8 cellular contexts compared by ENCODE assay signal in genomic region chr17:57604771-57605733, GRCh38.
A peak's percentile ranks its signal among the peaks of the same experiment; 100 is the strongest.
DNase-seq lines count a peak whose midpoint lies in the region; ATAC-seq and TF ChIP-seq lines count a peak whose summit lies in the region.

No MANE protein-coding gene starts in this region.

- H3K9me2 ChIP-seq in MM.1S (replicated peaks; ENCODE audit: insufficient read depth, low read length) = no peaks in the 10 kb centered on the region

- TF ChIP-seq CTCF in MM.1S (IDR thresholded peaks at IDR 0.05; ENCODE audit: low read length) (peak; percentile 30), right lobe of liver (IDR thresholded peaks at IDR 0.05) (no peak)

- H3K36me3 Mint-ChIP-seq in central memory CD8-positive, alpha-beta T cell (ENCODE audit: insufficient read depth) = peaks cover 13% of the 10 kb centered on the region

- H3K27ac ChIP-seq in MM.1S (ENCODE audit: low read length) = peak overlapping the region; percentile 91
- peak overlapping the region in 2 of 3 donors; percentile 22 to 29 for H3K27ac ChIP-seq in right lobe of liver

- TF ChIP-seq POLR2A in right lobe of liver (IDR thresholded peaks at IDR 0.05) = no peak

- H3K9me3 ChIP-seq in MM.1S (replicated peaks; ENCODE audit: insufficient read depth, low read length) (no peaks in the 10 kb centered on the region), right lobe of liver (no peaks in the 10 kb centered on the region)

- WGBS in right lobe of liver (ENCODE audit: insufficient coverage, low coverage, low lambda C conversion rate, missing lambda C conversion rate) = 67% methylated on average over 12 of the region's 24 CpGs

- no peaks in the 10 kb centered on the region for H3K9me3 Mint-ChIP-seq in central memory CD8-positive, alpha-beta T cell

- intact Hi-C loops in right lobe of liver (cut with DNase I) = no loop called here

- H3K27ac Mint-ChIP-seq in central memory CD8-positive, alpha-beta T cell (ENCODE audit: low read depth) = peak overlapping the region; percentile 90

- peak; percentile 62 for ATAC-seq in GM21447 (IDR thresholded peaks at IDR 0.05; ENCODE audit: unreplicated experiment)
- no peak for ATAC-seq in central memory CD8-positive, alpha-beta T cell (replicated peaks; ENCODE audit: extremely low read depth, poor library complexity, severe bottlenecking)
- ATAC-seq in right lobe of liver = peak; percentile 39 to 67 (median 55)

- peak overlapping the region; percentile 54 for H3K9ac ChIP-seq in MM.1S (ENCODE audit: low read length)

- no peak overlapping the region; the same call in 1 of the 2 replicates for H2AFZ ChIP-seq in MM.1S (ENCODE audit: low read length)

- no peaks in the 10 kb centered on the region for H3K36me3 ChIP-seq in MM.1S (replicated peaks; ENCODE audit: insufficient read depth, low read length)
- no peaks in the 10 kb centered on the region for H3K36me3 ChIP-seq in right lobe of liver

- H3K4me2 ChIP-seq in MM.1S (ENCODE audit: low read depth, low read length) = peak overlapping the region; percentile 74

- H3K27me3 ChIP-seq in MM.1S (replicated peaks; ENCODE audit: insufficient read depth, low read length) (no peaks in the 10 kb centered on the region), right lobe of liver (no peaks in the 10 kb centered on the region)

- H3K4me3 ChIP-seq in MM.1S (ENCODE audit: low read length) (peak overlapping the region; percentile 17; the same call in 1 of the 2 replicates), right lobe of liver (no peak overlapping the region)

- H3K4me1 Mint-ChIP-seq in central memory CD8-positive, alpha-beta T cell = peaks cover 74% of the 10 kb centered on the region

- H3K79me2 ChIP-seq in MM.1S (ENCODE audit: low read length) = peaks cover 17% of the 10 kb centered on the region

- H3K4me3 Mint-ChIP-seq in central memory CD8-positive, alpha-beta T cell = peak overlapping the region; percentile 76

- DNase-seq in DMS153 (lab: John Stamatoyannopoulos, UW) (peak; percentile 55), MM.1S (peak; percentile 90), SHP77 treated with DMSO at 0.1 percent for 48 hours (lab: John Stamatoyannopoulos, UW) (peak; percentile 82), right lobe of liver (no peak), superior temporal gyrus (ENCODE audit: extremely low spot score) (peak; percentile 82), KG1 (lab: John Stamatoyannopoulos, UW) (no peak)
- peak in 1 of 2 donors; percentile 18 for DNase-seq in central memory CD8-positive, alpha-beta T cell (ENCODE audit: low spot score in 2 of 2)

- H3F3A ChIP-seq in MM.1S (ENCODE audit: insufficient read depth, low read length) = peaks cover 42% of the 10 kb centered on the region

- H3K27me3 Mint-ChIP-seq in central memory CD8-positive, alpha-beta T cell = no peaks in the 10 kb centered on the region

- no peaks in the 10 kb centered on the region for H4K20me1 ChIP-seq in MM.1S (ENCODE audit: insufficient read depth, low read length)

- H3K4me1 ChIP-seq in MM.1S (ENCODE audit: low read length) = peaks cover 56% of the 10 kb centered on the region
- no peaks in the 10 kb centered on the region for H3K4me1 ChIP-seq in right lobe of liver

Comparison
In these comparisons a context has a peak if more than half of its experiments do, and no peak if none do; other contexts are left out.
1. DNase-seq: peak in DMS153 (single experiment), MM.1S (single experiment), SHP77 treated with DMSO at 0.1 percent for 48 hours (single experiment) and superior temporal gyrus (single experiment); none in right lobe of liver (0 of 3) and KG1 (single experiment).